ENCODE assay signal across 27 cellular contexts in the genomic region with DNA sequence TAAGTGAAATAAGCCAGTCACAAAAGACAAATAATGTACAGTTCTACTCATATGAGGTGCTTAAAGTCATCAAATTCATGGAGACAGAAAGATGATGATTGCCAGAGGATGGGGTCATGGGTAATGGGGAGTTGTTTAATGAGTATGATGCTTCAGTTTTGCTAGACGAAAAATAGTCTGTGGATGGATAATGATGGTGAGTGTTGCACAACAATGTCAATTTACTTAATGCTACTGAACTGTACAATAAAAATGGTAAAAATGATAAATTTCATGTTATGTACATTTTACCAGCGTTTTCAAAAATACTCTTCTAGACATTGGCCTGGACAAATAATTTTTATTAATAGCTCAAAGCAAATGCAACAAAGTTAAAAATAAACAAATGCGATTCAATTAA.
"Had no signal": no experiment of that assay in that cellular context is flagged by ENCODE, and none has a peak within 500 bp of the region (broad histone marks: within the 10 kb centered on the region; RNA-seq: fewer than 3 reads in every experiment).

No MANE protein-coding gene starts in this region.

- FAIRE-seq: urothelium cell line had no signal

- ATAC-seq: stimulated activated effector memory CD8-positive, alpha-beta T cell treated with anti-CD3 and anti-CD28 coated beads, Interleukin-12 subunit alpha, Interleukin-12 subunit beta, amount 100 ng/mL, for 72 hours; stimulated activated memory B cell treated with anti-CD40 and anti-IgM and Interleukin-4, amounts not matched to agents 10 μg/mL and 1 μg/mL and 100 μg/mL, for 72 hours; stimulated activated naive B cell treated with anti-CD40 and anti-IgM and Interleukin-4, amounts not matched to agents 10 μg/mL and 1 μg/mL and 100 μg/mL, for 72 hours; stimulated activated naive CD8-positive, alpha-beta T cell treated with anti-CD3 and anti-CD28 coated beads, Interleukin-15, amount 100 ng/mL, for 72 hours; stimulated activated naive CD8-positive, alpha-beta T cell treated with anti-CD3 and anti-CD28 coated beads, Interleukin-15, Interleukin-2, amounts not matched to agents 100 U/mL and 50 U/mL, for 24 hours; upper lobe of right lung had no signal

- H3K9me3 ChIP-seq: suprapubic skin, testis, thoracic aorta, thyroid gland, tibial artery, transverse colon, upper lobe of right lung, uterus, vagina had no signal

- H3K27ac ChIP-seq: stomach, suprapubic skin, testis, thoracic aorta, thyroid gland, tibial artery, tibial nerve, transverse colon, upper lobe of left lung, upper lobe of right lung, uterus, vagina had no signal

- H3K4me3 ChIP-seq: stomach, suprapubic skin, testis, thoracic aorta, thyroid gland, tibial artery, tibial nerve, transverse colon, upper lobe of left lung, upper lobe of right lung, uterus, vagina had no signal

- H3K27me3 ChIP-seq: stomach, suprapubic skin, testis, thyroid gland, tibial artery, tibial nerve, transverse colon, upper lobe of left lung, upper lobe of right lung, uterus, vagina had no signal

- H3K4me1 ChIP-seq: stomach, suprapubic skin, testis, thyroid gland, tibial artery, tibial nerve, transverse colon, upper lobe of left lung, upper lobe of right lung, uterus, vagina had no signal

- H3K36me3 ChIP-seq: stomach, suprapubic skin, thoracic aorta, thyroid gland, tibial artery, tibial nerve, transverse colon, upper lobe of left lung, upper lobe of right lung, uterus, vagina had no signal

- DNase-seq: stimulated activated CD4-positive, alpha-beta T cell treated with anti-CD3 and anti-CD28 coated beads, Interleukin-2, amount 100 ng/mL, for 48 hours; stimulated activated CD4-positive, alpha-beta T cell treated with anti-CD3 and anti-CD28 coated beads, Interleukin-4, amount 100 ng/mL, for 1 hour; stimulated activated CD4-positive, alpha-beta T cell treated with anti-CD3 and anti-CD28 coated beads, Interleukin-4, amount 100 ng/mL, for 24 hours; stimulated activated CD4-positive, alpha-beta T cell treated with anti-CD3 and anti-CD28 coated beads, Interleukin-4, amount 100 ng/mL, for 4 hours; stimulated activated CD8-positive, alpha-beta memory T cell treated with anti-CD3 and anti-CD28 coated beads, Interleukin-4, amount 100 ng/mL, for 48 hours; stimulated activated naive B cell treated with anti-CD40 and anti-IgM and Interleukin-4, amounts not matched to agents 10 μg/mL and 1 μg/mL and 100 μg/mL, for 72 hours; stimulated activated naive CD4-positive, alpha-beta T cell; stimulated activated naive CD4-positive, alpha-beta T cell treated with Interleukin-2 at 50 U/mL for 16 hours; stimulated activated naive CD8-positive, alpha-beta T cell treated with anti-CD3 and anti-CD28 coated beads, Interleukin-15, amount 100 ng/mL, for 72 hours; stimulated activated naive CD8-positive, alpha-beta T cell treated with anti-CD3 and anti-CD28 coated beads, Interleukin-15, Interleukin-2, amounts not matched to agents 100 U/mL and 50 U/mL, for 24 hours; stomach; substantia nigra; testis; thyroid gland; tibial artery; transverse colon; trophoblast cell; upper lobe of left lung; upper lobe of right lung; uterus had no signal
